8 cellular contexts compared by ENCODE assay signal in the genomic region with DNA sequence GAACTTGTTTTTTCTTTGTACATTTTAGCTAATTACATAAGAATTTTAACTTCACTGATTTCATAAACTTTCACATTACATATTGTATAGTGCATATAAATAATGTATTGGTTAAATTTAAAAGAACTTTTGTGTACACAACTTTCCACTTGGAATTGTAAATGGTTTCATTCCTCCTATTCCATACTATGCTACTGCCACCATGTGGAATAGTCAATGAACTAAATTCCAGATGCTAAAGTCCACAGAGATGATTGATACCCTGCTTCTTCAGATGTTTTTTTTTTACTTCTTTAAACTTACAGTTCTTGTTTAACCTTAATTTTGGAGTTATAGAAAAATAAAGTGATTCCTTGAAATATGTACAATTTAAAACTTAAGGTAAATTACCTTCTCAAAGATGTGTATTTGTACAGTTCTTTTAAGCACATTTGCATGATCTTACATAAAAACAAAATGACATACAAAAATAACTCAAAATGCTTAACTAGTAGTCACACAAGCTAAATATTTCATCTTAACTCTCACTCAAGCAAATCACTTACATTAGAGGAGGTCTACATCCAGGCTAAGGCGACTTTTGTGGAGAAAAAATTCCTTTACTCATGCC.
DNase-seq lines count a peak whose midpoint lies in the region; ATAC-seq, FAIRE-seq and TF ChIP-seq lines count a peak whose summit lies in the region.

No MANE protein-coding gene starts in this region.

- WGBS in heart left ventricle, 4 donors: 82 to 90% (median 87%) methylated on average over 1 of the region's 1 CpG

- no peaks in the 10 kb centered on the region for H3K9me3 ChIP-seq in heart left ventricle
- H3K9me3 ChIP-seq in right atrium auricular region: no peaks in the 10 kb centered on the region

- intact Hi-C loops in heart left ventricle (cut with DNase I): loop anchor here in 9 of 10 donors (5.0 to 10.0 kb wide), 5 partner anchors 513 to 535 kb away; no protein-coding TSS in a partner anchor

- no peak for DNase-seq in heart left ventricle
- DNase-seq in right atrium auricular region (ENCODE audit: low spot score): no peak
- peak; percentile 56 for DNase-seq in RCC 7860 (ENCODE audit: low spot score)
- peak; percentile 25 to 67 for DNase-seq in foreskin fibroblast
- no peak for DNase-seq in type B pancreatic cell (ENCODE audit: extremely low spot score, unreplicated experiment)
- no peak for DNase-seq in T1000 (lab: John Stamatoyannopoulos, UW)
- no peak for DNase-seq in OCI-M2 (lab: John Stamatoyannopoulos, UW; ENCODE audit: unreplicated experiment)

- no peak overlapping the region for H3K27ac Mint-ChIP-seq in type B pancreatic cell

- H3K9me3 Mint-ChIP-seq in type B pancreatic cell: no peaks in the 10 kb centered on the region

- H3K4me1 ChIP-seq in heart left ventricle (peaks cover 0 to 28% (median 2%) of the 10 kb centered on the region in 12 donors), right atrium auricular region (peaks cover 0 to 21% of the 10 kb centered on the region in 2 donors)

- no peak overlapping the region for H3K4me3 ChIP-seq in heart left ventricle
- H3K4me3 ChIP-seq in right atrium auricular region: no peak overlapping the region
- no peak overlapping the region for H3K4me3 ChIP-seq in foreskin fibroblast (ENCODE audit: low read depth in 1 of 2, low read length in 2 of 2)

- peak; percentile 91 for FAIRE-seq in RCC 7860 (lab: Jason Lieb, UNC)

- peaks cover 12% of the 10 kb centered on the region for H3K4me1 Mint-ChIP-seq in type B pancreatic cell (ENCODE audit: unreplicated experiment)

- H3K4me3 Mint-ChIP-seq in type B pancreatic cell: no peak overlapping the region

- ATAC-seq in heart left ventricle (no peak), GM18870 (IDR thresholded peaks at IDR 0.05; ENCODE audit: unreplicated experiment) (no peak)

- TF ChIP-seq POLR2A in heart left ventricle (IDR thresholded peaks at IDR 0.05): no peak

- H3K27ac ChIP-seq in heart left ventricle (no peak overlapping the region), right atrium auricular region (no peak overlapping the region)

- peak; percentile 11 to 55 (median 42) for TF ChIP-seq CTCF in heart left ventricle (IDR thresholded peaks at IDR 0.05)
- peak in 1 of 2 donors; percentile 62 for TF ChIP-seq CTCF in right atrium auricular region (IDR thresholded peaks at IDR 0.05)
- peak; percentile 43 for TF ChIP-seq CTCF in foreskin fibroblast (IDR thresholded peaks at IDR 0.05; ENCODE audit: low read depth, low read length)
- TF ChIP-seq CTCF in type B pancreatic cell (conservative IDR thresholded peaks at IDR 0.05): peak; percentile 81

- no peaks in the 10 kb centered on the region for H3K27me3 Mint-ChIP-seq in type B pancreatic cell

- H3K36me3 ChIP-seq in heart left ventricle (no peaks in the 10 kb centered on the region), right atrium auricular region (no peaks in the 10 kb centered on the region)

- H3K36me3 Mint-ChIP-seq in type B pancreatic cell: no peaks in the 10 kb centered on the region

- H3K27me3 ChIP-seq in heart left ventricle (no peaks in the 10 kb centered on the region), right atrium auricular region (no peaks in the 10 kb centered on the region)

Comparison
In these comparisons a context has a peak if more than half of its experiments do, and no peak if none do; other contexts are left out.
1. DNase-seq: peak in RCC 7860 (single experiment) and foreskin fibroblast (2 of 2); none in heart left ventricle (0 of 5), right atrium auricular region (single experiment), type B pancreatic cell (single experiment), T1000 (single experiment) and OCI-M2 (single experiment).